In the genomic region with DNA sequence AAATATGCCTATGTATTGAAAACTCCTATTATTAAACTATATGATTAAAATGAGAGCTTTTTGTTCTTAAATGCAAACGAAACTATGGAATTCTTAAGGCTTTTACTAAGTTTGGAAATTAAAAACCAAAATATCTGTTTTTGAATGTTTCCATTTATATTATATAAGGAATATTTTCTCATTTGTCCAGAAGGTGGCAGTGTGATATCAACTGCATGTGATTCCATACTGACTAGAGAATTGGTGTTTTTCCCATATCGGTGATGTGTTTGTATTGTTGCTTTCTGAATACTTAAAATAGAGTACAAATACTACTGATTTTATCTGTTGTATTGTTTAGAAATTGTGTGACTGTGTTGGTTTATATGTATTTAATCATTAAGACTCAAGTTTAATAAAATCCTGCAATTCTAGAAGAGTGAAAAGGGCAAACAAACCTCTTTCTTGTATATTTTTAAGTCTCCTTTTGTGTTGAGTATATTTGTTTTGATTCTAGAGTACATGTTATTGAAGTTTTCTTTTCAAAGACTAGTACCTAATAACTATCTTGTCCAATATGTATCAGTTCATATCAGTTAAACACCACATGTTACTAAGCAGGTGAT, we compare ENCODE assay signal across 8 cellular contexts.
DNase-seq lines count a peak whose midpoint lies in the region; ATAC-seq and TF ChIP-seq lines count a peak whose summit lies in the region.

No MANE protein-coding gene starts in this region.

- no peak overlapping the region for H3K27ac ChIP-seq in RWPE1

- DNase-seq in BJ (ENCODE audit: low read depth) (no peak), HT1080 (ENCODE audit: low read depth) (peak; percentile 41), RWPE1 (ENCODE audit: low spot score) (peak; percentile 27), fibroblast of peridontal ligament (ENCODE audit: extremely low read depth) (peak; percentile 86), putamen (ENCODE audit: low spot score) (peak; percentile 19), germinal center (ENCODE audit: low spot score) (no peak)
- DNase-seq in stimulated activated CD8-positive, alpha-beta memory T cell treated with anti-CD3 and anti-CD28 coated beads, Interleukin-4, amount 100 ng/mL, for 48 hours: no peak

- H3K4me3 ChIP-seq in BJ (ENCODE audit: low read depth, low read length): no peak overlapping the region

- TF ChIP-seq CTCF in BJ (IDR thresholded peaks at IDR 0.05; ENCODE audit: insufficient read depth, low read depth, low read length) (peak; percentile 52), RWPE1 (conservative IDR thresholded peaks at IDR 0.05; ENCODE audit: low read depth) (peak; percentile 96)

- peak; percentile 84 for ATAC-seq in GM18867 (IDR thresholded peaks at IDR 0.05; ENCODE audit: unreplicated experiment)

- no peaks in the 10 kb centered on the region for H3K36me3 ChIP-seq in BJ (ENCODE audit: control insufficient read depth, insufficient read depth, low read length)

- CTCF ChIA-PET in BJ (lab: Yijun Ruan, JAX) (interaction anchor here (0.8 to 2.6 kb wide), 8 partner anchors 11 to 1007 kb away, joined by 3 to 10 read pairs (median 4); no protein-coding TSS in a partner anchor), RWPE1 (lab: Yijun Ruan, JAX) (interaction anchor here (0.6 to 1.1 kb wide), 5 partner anchors 16 to 554 kb away, joined by 3 read pairs; no protein-coding TSS in a partner anchor)

- no peaks in the 10 kb centered on the region for H3K27me3 ChIP-seq in BJ (ENCODE audit: control insufficient read depth, insufficient read depth, low read length)

- POLR2A ChIA-PET in BJ (lab: Charles Lee) (no interaction called here), RWPE1 (lab: Yijun Ruan, JAX; ENCODE audit: low non-redundant PET) (no interaction called here)

Comparison
In these comparisons a context has a peak if more than half of its experiments do, and no peak if none do; other contexts are left out.
1. DNase-seq: peak in HT1080 (single experiment), RWPE1 (single experiment), fibroblast of peridontal ligament (single experiment) and putamen (single experiment); none in BJ (single experiment), germinal center (single experiment) and stimulated activated CD8-positive, alpha-beta memory T cell treated with anti-CD3 and anti-CD28 coated beads, Interleukin-4, amount 100 ng/mL, for 48 hours (single experiment).